Comparison of ENCODE assay signal across 2 cellular contexts in the genomic region with DNA sequence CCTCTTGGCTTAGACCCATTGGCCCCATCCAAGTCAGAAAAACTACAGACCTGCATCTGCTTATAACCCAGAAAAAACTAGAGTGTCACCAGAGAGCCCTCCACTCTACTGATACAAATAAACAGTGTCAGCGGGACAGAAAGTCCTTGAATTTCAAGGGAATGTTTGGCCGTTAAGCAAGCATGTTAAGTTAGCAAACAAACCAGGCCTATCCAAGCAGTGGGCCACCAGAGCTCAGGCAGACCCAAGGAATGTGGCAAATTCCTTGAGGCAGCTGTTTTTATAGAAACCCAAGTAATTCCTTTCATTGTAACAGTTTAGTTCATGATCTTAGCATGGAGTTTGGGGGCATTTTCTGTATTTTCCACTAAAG.
TF ChIP-seq lines count a peak whose summit lies in the region.

No MANE protein-coding gene starts in this region.

TF ChIP-seq in GM23338, 12 proteins besides CTCF, POLR2A, EP300 and RAD21:
- TF ChIP-seq, protein P1, sequence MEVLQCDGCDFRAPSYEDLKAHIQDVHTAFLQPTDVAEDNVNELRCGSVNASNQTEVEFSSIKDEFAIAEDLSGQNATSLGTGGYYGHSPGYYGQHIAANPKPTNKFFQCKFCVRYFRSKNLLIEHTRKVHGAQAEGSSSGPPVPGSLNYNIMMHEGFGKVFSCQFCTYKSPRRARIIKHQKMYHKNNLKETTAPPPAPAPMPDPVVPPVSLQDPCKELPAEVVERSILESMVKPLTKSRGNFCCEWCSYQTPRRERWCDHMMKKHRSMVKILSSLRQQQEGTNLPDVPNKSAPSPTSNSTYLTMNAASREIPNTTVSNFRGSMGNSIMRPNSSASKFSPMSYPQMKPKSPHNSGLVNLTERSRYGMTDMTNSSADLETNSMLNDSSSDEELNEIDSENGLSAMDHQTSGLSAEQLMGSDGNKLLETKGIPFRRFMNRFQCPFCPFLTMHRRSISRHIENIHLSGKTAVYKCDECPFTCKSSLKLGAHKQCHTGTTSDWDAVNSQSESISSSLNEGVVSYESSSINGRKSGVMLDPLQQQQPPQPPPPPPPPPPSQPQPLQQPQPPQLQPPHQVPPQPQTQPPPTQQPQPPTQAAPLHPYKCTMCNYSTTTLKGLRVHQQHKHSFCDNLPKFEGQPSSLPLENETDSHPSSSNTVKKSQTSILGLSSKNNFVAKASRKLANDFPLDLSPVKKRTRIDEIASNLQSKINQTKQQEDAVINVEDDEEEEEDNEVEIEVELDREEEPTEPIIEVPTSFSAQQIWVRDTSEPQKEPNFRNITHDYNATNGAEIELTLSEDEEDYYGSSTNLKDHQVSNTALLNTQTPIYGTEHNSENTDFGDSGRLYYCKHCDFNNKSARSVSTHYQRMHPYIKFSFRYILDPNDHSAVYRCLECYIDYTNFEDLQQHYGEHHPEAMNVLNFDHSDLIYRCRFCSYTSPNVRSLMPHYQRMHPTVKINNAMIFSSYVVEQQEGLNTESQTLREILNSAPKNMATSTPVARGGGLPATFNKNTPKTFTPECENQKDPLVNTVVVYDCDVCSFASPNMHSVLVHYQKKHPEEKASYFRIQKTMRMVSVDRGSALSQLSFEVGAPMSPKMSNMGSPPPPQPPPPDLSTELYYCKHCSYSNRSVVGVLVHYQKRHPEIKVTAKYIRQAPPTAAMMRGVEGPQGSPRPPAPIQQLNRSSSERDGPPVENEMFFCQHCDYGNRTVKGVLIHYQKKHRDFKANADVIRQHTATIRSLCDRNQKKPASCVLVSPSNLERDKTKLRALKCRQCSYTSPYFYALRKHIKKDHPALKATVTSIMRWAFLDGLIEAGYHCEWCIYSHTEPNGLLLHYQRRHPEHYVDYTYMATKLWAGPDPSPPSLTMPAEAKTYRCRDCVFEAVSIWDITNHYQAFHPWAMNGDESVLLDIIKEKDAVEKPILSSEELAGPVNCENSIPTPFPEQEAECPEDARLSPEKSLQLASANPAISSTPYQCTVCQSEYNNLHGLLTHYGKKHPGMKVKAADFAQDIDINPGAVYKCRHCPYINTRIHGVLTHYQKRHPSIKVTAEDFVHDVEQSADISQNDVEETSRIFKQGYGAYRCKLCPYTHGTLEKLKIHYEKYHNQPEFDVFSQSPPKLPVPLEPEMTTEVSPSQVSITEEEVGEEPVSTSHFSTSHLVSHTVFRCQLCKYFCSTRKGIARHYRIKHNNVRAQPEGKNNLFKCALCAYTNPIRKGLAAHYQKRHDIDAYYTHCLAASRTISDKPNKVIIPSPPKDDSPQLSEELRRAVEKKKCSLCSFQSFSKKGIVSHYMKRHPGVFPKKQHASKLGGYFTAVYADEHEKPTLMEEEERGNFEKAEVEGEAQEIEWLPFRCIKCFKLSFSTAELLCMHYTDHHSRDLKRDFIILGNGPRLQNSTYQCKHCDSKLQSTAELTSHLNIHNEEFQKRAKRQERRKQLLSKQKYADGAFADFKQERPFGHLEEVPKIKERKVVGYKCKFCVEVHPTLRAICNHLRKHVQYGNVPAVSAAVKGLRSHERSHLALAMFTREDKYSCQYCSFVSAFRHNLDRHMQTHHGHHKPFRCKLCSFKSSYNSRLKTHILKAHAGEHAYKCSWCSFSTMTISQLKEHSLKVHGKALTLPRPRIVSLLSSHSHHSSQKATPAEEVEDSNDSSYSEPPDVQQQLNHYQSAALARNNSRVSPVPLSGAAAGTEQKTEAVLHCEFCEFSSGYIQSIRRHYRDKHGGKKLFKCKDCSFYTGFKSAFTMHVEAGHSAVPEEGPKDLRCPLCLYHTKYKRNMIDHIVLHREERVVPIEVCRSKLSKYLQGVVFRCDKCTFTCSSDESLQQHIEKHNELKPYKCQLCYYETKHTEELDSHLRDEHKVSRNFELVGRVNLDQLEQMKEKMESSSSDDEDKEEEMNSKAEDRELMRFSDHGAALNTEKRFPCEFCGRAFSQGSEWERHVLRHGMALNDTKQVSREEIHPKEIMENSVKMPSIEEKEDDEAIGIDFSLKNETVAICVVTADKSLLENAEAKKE (CRISPR knock-in tag; IDR thresholded peaks at IDR 0.05): 0 out of 2 replicates have a peak, but pooled peaks have one; percentile 5
- no peak for TF ChIP-seq EZH2 (IDR thresholded peaks at IDR 0.05; ENCODE audit: low read depth, unreplicated experiment)
TF ChIP-seq in GM23338: peak in this region for 1.

TF ChIP-seq in liver, 16 proteins besides CTCF, POLR2A, EP300 and RAD21 (continued from another document):
- TF ChIP-seq, protein P2, sequence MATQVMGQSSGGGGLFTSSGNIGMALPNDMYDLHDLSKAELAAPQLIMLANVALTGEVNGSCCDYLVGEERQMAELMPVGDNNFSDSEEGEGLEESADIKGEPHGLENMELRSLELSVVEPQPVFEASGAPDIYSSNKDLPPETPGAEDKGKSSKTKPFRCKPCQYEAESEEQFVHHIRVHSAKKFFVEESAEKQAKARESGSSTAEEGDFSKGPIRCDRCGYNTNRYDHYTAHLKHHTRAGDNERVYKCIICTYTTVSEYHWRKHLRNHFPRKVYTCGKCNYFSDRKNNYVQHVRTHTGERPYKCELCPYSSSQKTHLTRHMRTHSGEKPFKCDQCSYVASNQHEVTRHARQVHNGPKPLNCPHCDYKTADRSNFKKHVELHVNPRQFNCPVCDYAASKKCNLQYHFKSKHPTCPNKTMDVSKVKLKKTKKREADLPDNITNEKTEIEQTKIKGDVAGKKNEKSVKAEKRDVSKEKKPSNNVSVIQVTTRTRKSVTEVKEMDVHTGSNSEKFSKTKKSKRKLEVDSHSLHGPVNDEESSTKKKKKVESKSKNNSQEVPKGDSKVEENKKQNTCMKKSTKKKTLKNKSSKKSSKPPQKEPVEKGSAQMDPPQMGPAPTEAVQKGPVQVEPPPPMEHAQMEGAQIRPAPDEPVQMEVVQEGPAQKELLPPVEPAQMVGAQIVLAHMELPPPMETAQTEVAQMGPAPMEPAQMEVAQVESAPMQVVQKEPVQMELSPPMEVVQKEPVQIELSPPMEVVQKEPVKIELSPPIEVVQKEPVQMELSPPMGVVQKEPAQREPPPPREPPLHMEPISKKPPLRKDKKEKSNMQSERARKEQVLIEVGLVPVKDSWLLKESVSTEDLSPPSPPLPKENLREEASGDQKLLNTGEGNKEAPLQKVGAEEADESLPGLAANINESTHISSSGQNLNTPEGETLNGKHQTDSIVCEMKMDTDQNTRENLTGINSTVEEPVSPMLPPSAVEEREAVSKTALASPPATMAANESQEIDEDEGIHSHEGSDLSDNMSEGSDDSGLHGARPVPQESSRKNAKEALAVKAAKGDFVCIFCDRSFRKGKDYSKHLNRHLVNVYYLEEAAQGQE (IDR thresholded peaks at IDR 0.05): no peak
